In genomic region chr12:132384916-132385315, GRCh38 we compare ENCODE assay signal across 24 cellular contexts. TPM values are rescaled to one million over a fixed set of nuclear protein-coding genes. Genes with fewer than 3 reads are reported as not detected.
"Had no signal": no experiment of that assay in that cellular context is flagged by ENCODE, and none has a peak within 500 bp of the region (broad histone marks: within the 10 kb centered on the region; RNA-seq: fewer than 3 reads in every experiment).

No MANE protein-coding gene starts in this region.

- H3K9me3 ChIP-seq: left ventricle myocardium inferior, neutrophil, prostate gland, transverse colon had no signal

- H3K36me3 Mint-ChIP-seq: activated CD8-positive, alpha-beta memory T cell treated with anti-CD3 and anti-CD28 coated beads, Interleukin-2, amount 10 ng/mL, durations not matched to agents 7 days and 5 days; activated naive CD4-positive, alpha-beta T cell treated with anti-CD3 and anti-CD28 coated beads, Interleukin-2, amount 50 U/mL, for 24 hours; immature natural killer cell; natural killer cell treated with Interleukin-12 subunit alpha and Interleukin-12 subunit beta and Interleukin-15 and Interleukin-18, amount 100 ng/mL, for 72 hours had no signal

- DNase-seq: activated CD4-positive, alpha-beta T cell treated with anti-CD3 and anti-CD28 coated beads for 36 hours; activated CD4-positive, CD25-positive, alpha-beta regulatory T cell; activated CD8-positive, alpha-beta memory T cell treated with anti-CD3 and anti-CD28 coated beads, Interleukin-2, amount 10 ng/mL, durations not matched to agents 7 days and 5 days; activated CD8-positive, alpha-beta T cell treated with anti-CD3 and anti-CD28 coated beads, Interleukin-2, amount 10 ng/mL, durations not matched to agents 7 days and 5 days; activated naive CD8-positive, alpha-beta T cell treated with anti-CD3 and anti-CD28 coated beads, Interleukin-2, amount 50 U/mL, for 24 hours; activated T-cell treated with anti-CD3 and anti-CD28 coated beads, Interleukin-2, amount 50 U/mL, for 48 hours; amygdala; caudate nucleus; immature natural killer cell; left ventricle myocardium inferior; mesendoderm; retina; stimulated activated CD4-positive, alpha-beta T cell treated with anti-CD3 and anti-CD28 coated beads, Interleukin-2, amount 100 ng/mL, for 48 hours; stimulated activated naive CD4-positive, alpha-beta T cell treated with Interleukin-2 at 50 U/mL for 16 hours; transverse colon had no signal

- H3K27ac ChIP-seq: left ventricle myocardium inferior, neutrophil, prostate gland, transverse colon had no signal

- H3K4me1 Mint-ChIP-seq: activated CD4-positive, alpha-beta T cell treated with anti-CD3 and anti-CD28 coated beads for 36 hours; activated CD8-positive, alpha-beta memory T cell treated with anti-CD3 and anti-CD28 coated beads, Interleukin-2, amount 10 ng/mL, durations not matched to agents 7 days and 5 days; activated naive CD4-positive, alpha-beta T cell treated with anti-CD3 and anti-CD28 coated beads, Interleukin-2, amount 50 U/mL, for 24 hours; activated naive CD8-positive, alpha-beta T cell treated with anti-CD3 and anti-CD28 coated beads, Interleukin-2, amount 50 U/mL, for 24 hours; immature natural killer cell had no signal

- H3K4me1 ChIP-seq: left ventricle myocardium inferior, prostate gland, transverse colon had no signal

- ATAC-seq: activated CD4-positive, alpha-beta T cell treated with anti-CD3 and anti-CD28 coated beads for 36 hours; activated CD8-positive, alpha-beta memory T cell treated with anti-CD3 and anti-CD28 coated beads, Interleukin-2, amount 10 ng/mL, durations not matched to agents 7 days and 5 days; activated CD8-positive, alpha-beta T cell treated with anti-CD3 and anti-CD28 coated beads, Interleukin-2, amount 10 ng/mL, durations not matched to agents 7 days and 5 days; activated naive CD8-positive, alpha-beta T cell treated with anti-CD3 and anti-CD28 coated beads, Interleukin-2, amount 50 U/mL, for 24 hours; natural killer cell treated with Interleukin-12 subunit alpha and Interleukin-12 subunit beta and Interleukin-15 and Interleukin-18, amount 100 ng/mL, for 72 hours had no signal

- H3K4me3 ChIP-seq: left ventricle myocardium inferior, lung, prostate gland, transverse colon had no signal

- H3K27ac Mint-ChIP-seq: activated CD4-positive, alpha-beta T cell treated with anti-CD3 and anti-CD28 coated beads for 36 hours; activated CD8-positive, alpha-beta memory T cell treated with anti-CD3 and anti-CD28 coated beads, Interleukin-2, amount 10 ng/mL, durations not matched to agents 7 days and 5 days; activated CD8-positive, alpha-beta T cell treated with anti-CD3 and anti-CD28 coated beads, Interleukin-2, amount 10 ng/mL, durations not matched to agents 7 days and 5 days; activated naive CD4-positive, alpha-beta T cell treated with anti-CD3 and anti-CD28 coated beads, Interleukin-2, amount 50 U/mL, for 24 hours; activated naive CD8-positive, alpha-beta T cell treated with anti-CD3 and anti-CD28 coated beads, Interleukin-2, amount 50 U/mL, for 24 hours; activated T-helper 2 cell treated with anti-CD3 and anti-CD28 coated beads, Interferon-gamma antibody, Interleukin-2, Interleukin-4, amounts not matched to agents 10 μg/mL and 5 μg/mL and 100 μg/mL, durations not matched to agents 14 hours and 24 hours and 36 hours; immature natural killer cell; natural killer cell treated with Interleukin-12 subunit alpha and Interleukin-12 subunit beta and Interleukin-15 and Interleukin-18, amount 100 ng/mL, for 72 hours had no signal

- H3K4me3 Mint-ChIP-seq: activated CD4-positive, alpha-beta T cell treated with anti-CD3 and anti-CD28 coated beads for 36 hours; activated CD8-positive, alpha-beta memory T cell treated with anti-CD3 and anti-CD28 coated beads, Interleukin-2, amount 10 ng/mL, durations not matched to agents 7 days and 5 days; activated CD8-positive, alpha-beta T cell treated with anti-CD3 and anti-CD28 coated beads, Interleukin-2, amount 10 ng/mL, durations not matched to agents 7 days and 5 days; activated naive CD4-positive, alpha-beta T cell treated with anti-CD3 and anti-CD28 coated beads, Interleukin-2, amount 50 U/mL, for 24 hours; activated naive CD8-positive, alpha-beta T cell treated with anti-CD3 and anti-CD28 coated beads, Interleukin-2, amount 50 U/mL, for 24 hours; immature natural killer cell; natural killer cell treated with Interleukin-12 subunit alpha and Interleukin-12 subunit beta and Interleukin-15 and Interleukin-18, amount 100 ng/mL, for 72 hours had no signal

- H3K9me3 Mint-ChIP-seq: activated naive CD4-positive, alpha-beta T cell treated with anti-CD3 and anti-CD28 coated beads, Interleukin-2, amount 50 U/mL, for 24 hours; activated naive CD8-positive, alpha-beta T cell treated with anti-CD3 and anti-CD28 coated beads, Interleukin-2, amount 50 U/mL, for 24 hours; activated T-helper 2 cell treated with anti-CD3 and anti-CD28 coated beads, Interferon-gamma antibody, Interleukin-2, Interleukin-4, amounts not matched to agents 10 μg/mL and 5 μg/mL and 100 μg/mL, durations not matched to agents 14 hours and 24 hours and 36 hours; immature natural killer cell; natural killer cell treated with Interleukin-12 subunit alpha and Interleukin-12 subunit beta and Interleukin-15 and Interleukin-18, amount 100 ng/mL, for 72 hours had no signal

- H3K36me3 ChIP-seq: left ventricle myocardium inferior, neutrophil, prostate gland, transverse colon had no signal

RNA-seq across cellular contexts. Expression of gene GALNT9, which starts 55.5 kb away (rescaled TPM):
- total RNA-seq: activated CD8-positive, alpha-beta memory T cell treated with anti-CD3 and anti-CD28 coated beads, Interleukin-2, amount 10 ng/mL, durations not matched to agents 7 days and 5 days; activated CD8-positive, alpha-beta T cell treated with anti-CD3 and anti-CD28 coated beads, Interleukin-2, amount 10 ng/mL, durations not matched to agents 7 days and 5 days; activated T-helper 2 cell treated with anti-CD3 and anti-CD28 coated beads, Interferon-gamma antibody, Interleukin-2, Interleukin-4, amounts not matched to agents 10 μg/mL and 5 μg/mL and 100 μg/mL, durations not matched to agents 14 hours and 24 hours and 36 hours; left ventricle myocardium inferior; natural killer cell treated with Interleukin-12 subunit alpha and Interleukin-12 subunit beta and Interleukin-15 and Interleukin-18, amount 100 ng/mL, for 72 hours; osteocyte; T-helper 2 cell treated with Interferon-gamma antibody and Interleukin-4, amounts not matched to agents 100 ng/mL and 5 ng/mL, for 36 hours had no signal
- polyA plus RNA-seq: esophagus, immature natural killer cell had no signal
